Comparison of ENCODE assay signal across 8 cellular contexts in the genomic region with DNA sequence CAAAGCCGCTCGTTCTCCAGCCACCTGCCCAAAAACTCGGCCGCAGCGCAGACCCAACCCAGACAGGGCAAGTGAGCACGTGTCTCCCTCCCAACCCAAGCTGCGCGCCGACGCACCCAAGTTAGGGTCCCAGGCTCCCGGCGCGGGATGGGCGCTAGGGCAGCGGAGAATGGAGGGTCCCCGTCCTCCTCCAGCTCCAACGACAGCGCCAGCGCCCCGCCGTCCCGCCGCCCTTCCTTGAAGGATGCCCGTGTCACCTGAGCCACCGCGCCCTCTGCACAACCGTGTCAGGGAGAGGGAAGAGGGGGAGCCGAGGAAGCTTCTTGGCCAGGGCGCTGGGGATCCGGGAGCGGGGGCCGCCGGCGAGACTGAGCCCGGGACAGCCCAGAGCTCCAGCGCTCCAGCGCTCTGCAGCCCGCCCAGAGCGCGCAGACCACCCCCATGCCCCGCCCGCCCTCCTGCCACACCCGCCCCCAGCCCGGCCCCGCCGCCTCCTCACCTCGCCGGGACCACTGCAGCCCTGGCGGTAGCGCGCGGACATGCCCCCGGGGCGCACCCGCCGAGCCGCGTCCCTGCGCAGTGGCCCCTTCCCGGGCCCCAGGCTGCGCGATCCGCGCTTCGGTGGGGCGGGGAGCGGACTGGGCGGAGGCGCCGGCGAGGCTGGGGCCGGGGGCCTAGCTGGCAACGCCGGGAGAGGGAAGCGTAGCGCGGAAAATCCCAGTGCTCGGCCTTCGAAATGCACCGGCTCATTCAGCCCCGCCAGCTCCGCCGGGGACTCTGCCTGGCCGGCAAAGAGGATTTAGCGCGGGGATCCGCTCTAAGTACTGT. TPM values are rescaled to one million over a fixed set of nuclear protein-coding genes. Genes with fewer than 3 reads are reported as not detected.
DNase-seq lines count a peak whose midpoint lies in the region; ATAC-seq, FAIRE-seq and TF ChIP-seq lines count a peak whose summit lies in the region.

A gene with protein sequence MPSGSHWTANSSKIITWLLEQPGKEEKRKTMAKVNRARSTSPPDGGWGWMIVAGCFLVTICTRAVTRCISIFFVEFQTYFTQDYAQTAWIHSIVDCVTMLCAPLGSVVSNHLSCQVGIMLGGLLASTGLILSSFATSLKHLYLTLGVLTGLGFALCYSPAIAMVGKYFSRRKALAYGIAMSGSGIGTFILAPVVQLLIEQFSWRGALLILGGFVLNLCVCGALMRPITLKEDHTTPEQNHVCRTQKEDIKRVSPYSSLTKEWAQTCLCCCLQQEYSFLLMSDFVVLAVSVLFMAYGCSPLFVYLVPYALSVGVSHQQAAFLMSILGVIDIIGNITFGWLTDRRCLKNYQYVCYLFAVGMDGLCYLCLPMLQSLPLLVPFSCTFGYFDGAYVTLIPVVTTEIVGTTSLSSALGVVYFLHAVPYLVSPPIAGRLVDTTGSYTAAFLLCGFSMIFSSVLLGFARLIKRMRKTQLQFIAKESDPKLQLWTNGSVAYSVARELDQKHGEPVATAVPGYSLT (minus strand): TSS at position 410 of the 828 bp plus-strand sequence. CDS start 73,016 bp downstream, outside the sequence.

- intact Hi-C loops in pancreas (cut with DNase I): loop anchor here in 1 of 3 donors (10.0 kb wide), 1 partner anchor 61 kb away; no protein-coding TSS in a partner anchor
- intact Hi-C loops in CD4-positive, alpha-beta T cell (cut with DNase I, micrococcal nuclease): no loop called here

- H3K27ac ChIP-seq in Peyer's patch (no peak within 1 kb of the TSS), foreskin keratinocyte (no peak within 1 kb of the TSS), pancreas (peak within 1 kb of the TSS in 3 of 4 donors; percentile 63 to 87 (median 80))
- no peak within 1 kb of the TSS for H3K27ac ChIP-seq in CD4-positive, alpha-beta T cell (ENCODE audit: low read depth, low read length)

- TF ChIP-seq CTCF in Peyer's patch (IDR thresholded peaks at IDR 0.05) (no peak), foreskin keratinocyte (conservative IDR thresholded peaks at IDR 0.05) (no peak), pancreas (IDR thresholded peaks at IDR 0.05) (peak in 1 of 4 donors; percentile 21)
- TF ChIP-seq CTCF in CD4-positive, alpha-beta T cell (IDR thresholded peaks at IDR 0.05): no peak

- H3K9me3 ChIP-seq in Peyer's patch (no peaks in the 10 kb centered on the region), pancreas (no peaks in the 10 kb centered on the region)
- no peaks in the 10 kb centered on the region for H3K9me3 ChIP-seq in CD4-positive, alpha-beta T cell (ENCODE audit: control insufficient read depth, low read length)

- CTCF ChIA-PET in CD4-positive, alpha-beta T cell (lab: Charles Lee): no interaction called here

- H3K4me3 ChIP-seq in Peyer's patch: peak within 1 kb of the TSS; percentile 8 to 49 (median 36)
- H3K4me3 ChIP-seq in pancreas: peak within 1 kb of the TSS; percentile 35 to 62 (median 40)

- WGBS in pancreas, 2 donors: 2% methylated on average over 66 to 87 of the region's 87 CpGs

- POLR2A ChIA-PET in CD4-positive, alpha-beta T cell (lab: Charles Lee): no interaction called here

- no peaks in the 10 kb centered on the region for H3K9me3 Mint-ChIP-seq in CD4-positive, alpha-beta T cell

- no peak for FAIRE-seq in pancreas (lab: Jason Lieb, UNC)

- no peak within 1 kb of the TSS for H3K4me3 Mint-ChIP-seq in CD4-positive, alpha-beta T cell

- DNase-seq in COLO668 (lab: John Stamatoyannopoulos, UW; ENCODE audit: unreplicated experiment) (peak; percentile 50), Peyer's patch (no peak), foreskin keratinocyte (no peak), pancreas (peak; percentile 43 to 84 (median 56)), DMS114 treated with DMSO at 0.1 percent for 48 hours (lab: John Stamatoyannopoulos, UW; ENCODE audit: unreplicated experiment) (no peak)
- DNase-seq in CD4-positive, alpha-beta T cell: no peak

- H3K4me1 ChIP-seq in Peyer's patch: peaks cover 0 to 14% (median 2%) of the 10 kb centered on the region in 4 donors
- peaks cover 16% of the 10 kb centered on the region for H3K4me1 ChIP-seq in foreskin keratinocyte
- H3K4me1 ChIP-seq in pancreas: no peaks in the 10 kb centered on the region

- no peak within 1 kb of the TSS for H3K27ac Mint-ChIP-seq in CD4-positive, alpha-beta T cell

- TF ChIP-seq POLR2A in Peyer's patch (IDR thresholded peaks at IDR 0.05): no peak

- no peaks in the 10 kb centered on the region for H3K36me3 ChIP-seq in Peyer's patch
- H3K36me3 ChIP-seq in pancreas: no peaks in the 10 kb centered on the region

- H3K36me3 Mint-ChIP-seq in CD4-positive, alpha-beta T cell (ENCODE audit: low read depth): no peaks in the 10 kb centered on the region

- H3K27me3 Mint-ChIP-seq in CD4-positive, alpha-beta T cell: peaks cover 81% of the 10 kb centered on the region

- H3K4me1 Mint-ChIP-seq in CD4-positive, alpha-beta T cell (ENCODE audit: low read depth): peaks cover 9% of the 10 kb centered on the region

- peak; percentile 65 for ATAC-seq in foreskin keratinocyte
- ATAC-seq in pancreas: peak; percentile 69 to 79 (median 70)
- no peak for ATAC-seq in HG03196 (IDR thresholded peaks at IDR 0.05; ENCODE audit: unreplicated experiment)
- ATAC-seq in CD4-positive, alpha-beta T cell (ENCODE audit: poor library complexity): no peak
- no peak for ATAC-seq in GM19455 (IDR thresholded peaks at IDR 0.05; ENCODE audit: unreplicated experiment)

- peaks cover 0 to 27% of the 10 kb centered on the region in 2 donors for H3K27me3 ChIP-seq in Peyer's patch
- peaks cover 50% of the 10 kb centered on the region for H3K27me3 ChIP-seq in foreskin keratinocyte
- H3K27me3 ChIP-seq in pancreas: no peaks in the 10 kb centered on the region
- H3K27me3 ChIP-seq in CD4-positive, alpha-beta T cell (ENCODE audit: control insufficient read depth, insufficient read depth, low read length): peaks cover 28% of the 10 kb centered on the region

RNA-seq across cellular contexts. Expression of the gene that starts here (rescaled TPM):
- under 1 TPM in 1 of 4 donors, not detected in 3; 0.38 TPM for total RNA-seq in Peyer's patch
- total RNA-seq in foreskin keratinocyte: 0.17 and 0.18 TPM in 2 replicates
- 0.04 and 0.07 TPM in 2 replicates for polyA plus RNA-seq in foreskin keratinocyte
- total RNA-seq in pancreas: 10 to 100 TPM; 12.8 to 38.2 (median 28.4) TPM
- 10 to 100 TPM in 1 of 2 donors, 1 to 10 TPM in 1; 6.0 to 18.8 TPM for polyA plus RNA-seq in pancreas
- not detected for total RNA-seq in CD4-positive, alpha-beta T cell

Comparison
In these comparisons a context has a peak if more than half of its experiments do, and no peak if none do; other contexts are left out.
1. RNA of the gene that starts here (total RNA-seq): 12.8 to 38.2 TPM in pancreas; 0.38 TPM in Peyer's patch, 0.17 to 0.18 TPM in foreskin keratinocyte and not detected in CD4-positive, alpha-beta T cell; every median in the first group is over 4 times any median in the second.
2. Peak in ATAC-seq in foreskin keratinocyte; RNA of the gene not detected or under 1 TPM.
3. DNase-seq: peak in COLO668 (single experiment) and pancreas (6 of 6); none in Peyer's patch (0 of 3), foreskin keratinocyte (0 of 2), CD4-positive, alpha-beta T cell (0 of 10) and DMS114 treated with DMSO at 0.1 percent for 48 hours (single experiment).
4. H3K27ac ChIP-seq: peak in pancreas (3 of 4); none in Peyer's patch (0 of 4), foreskin keratinocyte (single experiment) and CD4-positive, alpha-beta T cell (single experiment).
5. ATAC-seq: peak in pancreas (4 of 4); none in HG03196 (single experiment), CD4-positive, alpha-beta T cell (single experiment) and GM19455 (single experiment).